ENCODE assay signal across 8 cellular contexts in the genomic region with DNA sequence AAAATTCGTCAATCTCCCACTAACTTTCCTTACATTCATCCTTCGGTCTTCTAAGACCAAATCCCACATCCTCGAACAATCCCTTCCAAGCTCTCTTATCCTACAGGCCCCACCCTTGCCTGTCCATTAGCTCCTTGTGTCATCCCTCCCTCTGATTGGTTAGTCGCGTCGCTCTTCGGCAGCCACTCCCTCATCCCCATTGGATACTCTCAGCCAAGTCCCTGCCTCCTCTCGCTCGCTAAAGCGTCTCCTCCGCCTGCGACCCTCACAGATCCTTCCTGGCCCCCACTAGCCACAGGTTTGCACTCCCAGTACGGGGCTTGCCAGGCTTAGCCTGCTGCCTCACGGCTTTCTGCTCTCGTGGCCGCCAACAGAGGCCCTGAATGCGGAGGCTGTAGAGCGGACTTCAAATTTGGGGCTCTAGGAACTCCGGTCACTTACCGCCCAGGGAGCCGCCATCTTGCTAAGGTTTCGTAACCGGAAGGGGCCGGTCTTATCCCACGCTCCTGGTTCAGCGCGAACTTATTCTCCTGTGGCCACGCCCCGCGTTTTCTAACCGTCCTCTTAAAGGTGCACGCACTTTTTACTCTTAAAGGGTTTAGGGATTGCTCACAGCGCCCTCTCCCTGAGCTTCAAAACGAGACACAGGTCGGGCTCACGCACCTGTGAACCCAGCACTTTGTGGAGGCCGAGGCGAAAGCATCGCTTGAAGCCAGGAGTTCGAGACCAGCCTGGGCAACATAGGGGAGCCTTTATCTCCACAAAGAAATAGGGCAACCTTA. TPM values are rescaled to one million over a fixed set of nuclear protein-coding genes. Genes with fewer than 3 reads are reported as not detected.
DNase-seq lines count a peak whose midpoint lies in the region; ATAC-seq and TF ChIP-seq lines count a peak whose summit lies in the region.

DMAC2 (minus strand) TSS at position 472 of the 782 bp plus-strand sequence; CDS start at position 459, 13 bp downstream.

- CTCF ChIA-PET in T-cell (lab: Charles Lee), result interaction anchor here (0.5 to 1.5 kb wide), 9 partner anchors 11 to 235 kb away, joined by 3 to 12 read pairs (median 7); partner anchors contain the start of gene B9D2 (in 1 of the 2)

- H3K27ac Mint-ChIP-seq in T-cell (peak within 1 kb of the TSS; percentile 5 to 14), progenitor cell of endocrine pancreas (no peak within 1 kb of the TSS)

- peaks cover 36% of the 10 kb centered on the region for H3K36me3 ChIP-seq in left ventricle myocardium inferior

- ATAC-seq in HG02852 (IDR thresholded peaks at IDR 0.05; ENCODE audit: unreplicated experiment) (peak; percentile 90), T-cell (replicated peaks in 1 of 4) (peak; percentile 98 to 99 (median 99))

- POLR2A ChIA-PET in T-cell (lab: Charles Lee), result interaction anchor here (0.6 to 1.7 kb wide), 3 partner anchors 10 to 741 kb away, joined by 3 to 8 read pairs (median 7); no protein-coding TSS in a partner anchor

- peak; percentile 66 for TF ChIP-seq CTCF in GM13976 (IDR thresholded peaks at IDR 0.05; ENCODE audit: borderline replicate concordance, control extremely low read depth, extremely low read depth, insufficient read depth, missing control alignments)
- TF ChIP-seq CTCF in left ventricle myocardium inferior (IDR thresholded peaks at IDR 0.05; ENCODE audit: borderline replicate concordance), result peak; percentile 65
- peak; percentile 53 for TF ChIP-seq CTCF in progenitor cell of endocrine pancreas (IDR thresholded peaks at IDR 0.05; ENCODE audit: unreplicated experiment)

- H3K4me3 Mint-ChIP-seq in T-cell (no peak within 1 kb of the TSS), progenitor cell of endocrine pancreas (ENCODE audit: low read depth) (peak within 1 kb of the TSS; percentile 37)

- H3K9me3 ChIP-seq in left ventricle myocardium inferior (replicated peaks), result no peaks in the 10 kb centered on the region

- in situ Hi-C loops in GM13976 (cut with MboI; ENCODE audit: low sequenced_read_pairs, unreplicated experiment), result loop anchor here (5.0 kb wide), 1 partner anchor 133 kb away; no protein-coding TSS in a partner anchor

- H3K4me1 Mint-ChIP-seq in T-cell, result peaks cover 0 to 19% (median 8%) of the 10 kb centered on the region in 3 donors
- no peaks in the 10 kb centered on the region for H3K4me1 Mint-ChIP-seq in progenitor cell of endocrine pancreas (ENCODE audit: low read depth)

- DNase-seq in GM13976 (ENCODE audit: low spot score) (peak; percentile 93), NCI-H1436 treated with DMSO at 0.1 percent for 48 hours (lab: John Stamatoyannopoulos, UW) (peak; percentile 97), T-cell (peak; percentile 82 to 98 (median 93)), amygdala (lab: John Stamatoyannopoulos, UW) (peak; percentile 69 to 99 (median 93)), left ventricle myocardium inferior (peak; percentile 98), progenitor cell of endocrine pancreas (ENCODE audit: low spot score, unreplicated experiment) (peak; percentile 78), ureter (ENCODE audit: low spot score) (peak; percentile 95)

- H3K27ac ChIP-seq in left ventricle myocardium inferior (replicated peaks), result peak within 1 kb of the TSS; percentile 98

- no peaks in the 10 kb centered on the region for H3K9me3 Mint-ChIP-seq in T-cell
- no peaks in the 10 kb centered on the region for H3K9me3 Mint-ChIP-seq in progenitor cell of endocrine pancreas (ENCODE audit: low read depth)

- H3K36me3 Mint-ChIP-seq in T-cell (peaks cover 4% of the 10 kb centered on the region), progenitor cell of endocrine pancreas (ENCODE audit: insufficient read depth) (peaks cover 2% of the 10 kb centered on the region)

- peaks cover 0 to 2% of the 10 kb centered on the region in 2 donors for H3K27me3 Mint-ChIP-seq in T-cell
- peaks cover 18% of the 10 kb centered on the region for H3K27me3 Mint-ChIP-seq in progenitor cell of endocrine pancreas

- no peaks in the 10 kb centered on the region for H3K27me3 ChIP-seq in left ventricle myocardium inferior (ENCODE audit: low read depth)

- intact Hi-C loops in left ventricle myocardium inferior (cut with micrococcal nuclease), result no loop called here

- H3K4me1 ChIP-seq in left ventricle myocardium inferior, result peaks cover 30% of the 10 kb centered on the region

- peak within 1 kb of the TSS; percentile 83 for H3K4me3 ChIP-seq in left ventricle myocardium inferior

RNA-seq across cellular contexts. Expression of gene DMAC2, which starts in this region (rescaled TPM):
- total RNA-seq in T-cell (10 to 100 TPM; 19.5 to 33.9 (median 24.7) TPM), left ventricle myocardium inferior (125 TPM), progenitor cell of endocrine pancreas (51.3 and 54.1 TPM in 2 replicates), ureter (33.6 TPM)

Comparison
In these comparisons a context has a peak if more than half of its experiments do, and no peak if none do; other contexts are left out.
1. Peak in every context shown above with its lines: DNase-seq, ATAC-seq, H3K4me3 ChIP-seq and H3K27ac ChIP-seq.